Comparison of ENCODE assay signal across 23 cellular contexts in genomic region chr10:14891151-14891550, GRCh38. TPM values are rescaled to one million over a fixed set of nuclear protein-coding genes. Genes with fewer than 3 reads are reported as not detected.
"Had no signal": no experiment of that assay in that cellular context is flagged by ENCODE, and none has a peak within 500 bp of the region (broad histone marks: within the 10 kb centered on the region; RNA-seq: fewer than 3 reads in every experiment).

No MANE protein-coding gene starts in this region.

- H2AFZ ChIP-seq: PC-9 had no signal

- H3K4me2 ChIP-seq: PC-9 had no signal

- DNase-seq: activated CD4-positive, alpha-beta T cell treated with anti-CD3 and anti-CD28 coated beads for 4 hours; activated CD4-positive, alpha-beta T cell treated with anti-CD3 and anti-CD28 coated beads, Interleukin-2, amount 50 U/mL, for 4 hours; activated CD8-positive, alpha-beta memory T cell treated with anti-CD3 and anti-CD28 coated beads, Interleukin-2, amount 50 U/mL, for 48 hours; activated CD8-positive, alpha-beta T cell treated with anti-CD3 and anti-CD28 coated beads, Interleukin-2, amount 10 ng/mL, durations not matched to agents 7 days and 5 days; activated effector memory CD4-positive, alpha-beta T cell treated with Interleukin-2 at 50 U/mL for 16 hours; activated naive CD4-positive, alpha-beta T cell treated with anti-CD3 and anti-CD28 coated beads for 36 hours; activated T-cell treated with anti-CD3 and anti-CD28 coated beads, Interleukin-2, amount 50 U/mL, for 1 hour; amygdala; IMR-90; KG1; NCI-H1105; NCI-H1436; NCI-H1694 treated with DMSO at 0.1 percent for 48 hours; NCI-H2029 treated with DMSO at 0.1 percent for 48 hours; NCI-H345; NCI-H510A treated with DMSO at 0.1 percent for 48 hours; PC-9; SHP77 treated with DMSO at 0.1 percent for 48 hours; WERI-Rb-1 had no signal

- FAIRE-seq: astrocyte had no signal

- H3K36me3 ChIP-seq: WERI-Rb-1 had no signal

- H3K27ac Mint-ChIP-seq: activated CD8-positive, alpha-beta T cell treated with anti-CD3 and anti-CD28 coated beads, Interleukin-2, amount 10 ng/mL, durations not matched to agents 7 days and 5 days; activated naive CD4-positive, alpha-beta T cell treated with anti-CD3 and anti-CD28 coated beads for 36 hours; activated naive CD8-positive, alpha-beta T cell had no signal

- H3K27ac ChIP-seq: PC-9, WERI-Rb-1 had no signal

- ATAC-seq: activated CD8-positive, alpha-beta T cell treated with anti-CD3 and anti-CD28 coated beads, Interleukin-2, amount 10 ng/mL, durations not matched to agents 7 days and 5 days had no signal

- H3K27me3 Mint-ChIP-seq: activated naive CD8-positive, alpha-beta T cell; brain had no signal

- H3K4me3 Mint-ChIP-seq: activated CD8-positive, alpha-beta T cell treated with anti-CD3 and anti-CD28 coated beads, Interleukin-2, amount 10 ng/mL, durations not matched to agents 7 days and 5 days; activated naive CD4-positive, alpha-beta T cell treated with anti-CD3 and anti-CD28 coated beads for 36 hours; activated naive CD8-positive, alpha-beta T cell; brain had no signal

- H3K4me3 ChIP-seq: PC-9 had no signal

RNA-seq across cellular contexts. Expression of gene CDNF, which starts 53.3 kb away (rescaled TPM):
- total RNA-seq: M059J had no signal
